In genomic region chr1:107640207-107640606, GRCh38 we compare ENCODE assay signal across 23 cellular contexts.
"Had no signal": no experiment of that assay in that cellular context is flagged by ENCODE, and none has a peak within 500 bp of the region (broad histone marks: within the 10 kb centered on the region; RNA-seq: fewer than 3 reads in every experiment).

No MANE protein-coding gene starts in this region.

- H3K36me3 Mint-ChIP-seq: natural killer cell treated with Interleukin-12 subunit alpha and Interleukin-12 subunit beta and Interleukin-15 and Interleukin-18, amount 100 ng/mL, for 72 hours had no signal

- H3K27me3 Mint-ChIP-seq: activated B cell treated with CpG ODN at 0.5 μM for 24 hours; activated CD8-positive, alpha-beta T cell treated with anti-CD3 and anti-CD28 coated beads for 36 hours; activated T-cell treated with anti-CD3 and anti-CD28 coated beads, Interleukin-2, amount 50 U/mL, for 24 hours; natural killer cell treated with Interleukin-12 subunit alpha and Interleukin-12 subunit beta and Interleukin-15 and Interleukin-18, amount 100 ng/mL, for 72 hours had no signal

- H3K27ac ChIP-seq: body of pancreas, dorsolateral prefrontal cortex, suprapubic skin, transverse colon, uterus had no signal

- H3K27ac Mint-ChIP-seq: activated B cell treated with CpG ODN at 0.5 μM for 24 hours; activated CD8-positive, alpha-beta T cell treated with anti-CD3 and anti-CD28 coated beads for 36 hours; activated T-cell treated with anti-CD3 and anti-CD28 coated beads, Interleukin-2, amount 50 U/mL, for 24 hours; activated T-helper 2 cell treated with anti-CD3 and anti-CD28 coated beads, Interferon-gamma antibody, Interleukin-2, Interleukin-4, amounts not matched to agents 10 μg/mL and 5 μg/mL and 100 μg/mL, durations not matched to agents 14 hours and 24 hours and 36 hours; natural killer cell treated with Interleukin-12 subunit alpha and Interleukin-12 subunit beta and Interleukin-15 and Interleukin-18, amount 100 ng/mL, for 72 hours; T-helper 2 cell treated with Interferon-gamma antibody and Interleukin-4, amounts not matched to agents 5 μg/mL and 100 μg/mL, for 36 hours had no signal

- H3K9me3 Mint-ChIP-seq: activated B cell treated with CpG ODN at 0.5 μM for 24 hours; activated CD8-positive, alpha-beta T cell treated with anti-CD3 and anti-CD28 coated beads for 36 hours; activated T-cell treated with anti-CD3 and anti-CD28 coated beads, Interleukin-2, amount 50 U/mL, for 24 hours; activated T-helper 2 cell treated with anti-CD3 and anti-CD28 coated beads, Interferon-gamma antibody, Interleukin-2, Interleukin-4, amounts not matched to agents 10 μg/mL and 5 μg/mL and 100 μg/mL, durations not matched to agents 14 hours and 24 hours and 36 hours; natural killer cell treated with Interleukin-12 subunit alpha and Interleukin-12 subunit beta and Interleukin-15 and Interleukin-18, amount 100 ng/mL, for 72 hours; T-helper 2 cell treated with Interferon-gamma antibody and Interleukin-4, amounts not matched to agents 5 μg/mL and 100 μg/mL, for 36 hours had no signal

- H3K4me3 Mint-ChIP-seq: activated B cell treated with CpG ODN at 0.5 μM for 24 hours; activated CD8-positive, alpha-beta T cell treated with anti-CD3 and anti-CD28 coated beads for 36 hours; activated T-cell treated with anti-CD3 and anti-CD28 coated beads, Interleukin-2, amount 50 U/mL, for 24 hours; natural killer cell treated with Interleukin-12 subunit alpha and Interleukin-12 subunit beta and Interleukin-15 and Interleukin-18, amount 100 ng/mL, for 72 hours; T-helper 2 cell treated with Interferon-gamma antibody and Interleukin-4, amounts not matched to agents 5 μg/mL and 100 μg/mL, for 36 hours had no signal

- DNase-seq: activated B cell treated with CpG ODN at 0.5 μM for 24 hours; activated CD4-positive, alpha-beta T cell treated with anti-CD3 and anti-CD28 coated beads for 4 hours; activated CD8-positive, alpha-beta T cell treated with anti-CD3 and anti-CD28 coated beads for 36 hours; activated naive CD4-positive, alpha-beta T cell treated with Interleukin-2 at 50 U/mL for 16 hours; activated T-cell treated with anti-CD3 and anti-CD28 coated beads, Interleukin-2, amount 50 U/mL, for 24 hours; body of pancreas; dorsolateral prefrontal cortex; foreskin fibroblast; glutamatergic neuron; hippocampal formation; islet precursor cell; nucleus accumbens; posterior cingulate gyrus; stimulated activated CD4-positive, alpha-beta T cell treated with anti-CD3 and anti-CD28 coated beads, Interleukin-12 subunit alpha, Interleukin-12 subunit beta, amount 100 ng/mL, for 4 hours; stimulated activated CD4-positive, alpha-beta T cell treated with anti-CD3 and anti-CD28 coated beads, Interleukin-1b, Interleukin-23, amount 100 ng/mL, for 48 hours; stimulated activated naive CD8-positive, alpha-beta T cell treated with anti-CD3 and anti-CD28 coated beads, Interleukin-15, Interleukin-2, amounts not matched to agents 100 U/mL and 50 U/mL, for 24 hours; transverse colon; uterus had no signal

- H3K9me3 ChIP-seq: body of pancreas, suprapubic skin, transverse colon, uterus had no signal

- H3K27me3 ChIP-seq: body of pancreas, dorsolateral prefrontal cortex, suprapubic skin, transverse colon, uterus had no signal

- H3K4me3 ChIP-seq: body of pancreas, dorsolateral prefrontal cortex, lung, suprapubic skin, transverse colon, uterus had no signal

- ATAC-seq: activated CD8-positive, alpha-beta T cell treated with anti-CD3 and anti-CD28 coated beads for 36 hours; body of pancreas; stimulated activated naive CD8-positive, alpha-beta T cell treated with anti-CD3 and anti-CD28 coated beads, Interleukin-15, Interleukin-2, amounts not matched to agents 100 U/mL and 50 U/mL, for 24 hours had no signal

- H3K36me3 ChIP-seq: suprapubic skin, uterus had no signal

- H3K4me1 ChIP-seq: transverse colon had no signal
